ENCODE assay signal across 19 cellular contexts in genomic region chr10:52865213-52865612, GRCh38.
DNase-seq lines count a peak whose midpoint lies in the region; ATAC-seq, FAIRE-seq and TF ChIP-seq lines count a peak whose summit lies in the region.
"Had no signal": no experiment of that assay in that cellular context is flagged by ENCODE, and none has a peak within 500 bp of the region (broad histone marks: within the 10 kb centered on the region; RNA-seq: fewer than 3 reads in every experiment).

No MANE protein-coding gene starts in this region.

- no peak for TF ChIP-seq POLR2A in HepG2 (IDR thresholded peaks at IDR 0.05; ENCODE audit: insufficient read depth in 1 of 2, low read depth in 2 of 2, low read length in 2 of 2)
- no peak for TF ChIP-seq POLR2A in right lobe of liver (IDR thresholded peaks at IDR 0.05)
- TF ChIP-seq POLR2A in H1 (IDR thresholded peaks at IDR 0.05; ENCODE audit: control extremely low read depth in 1 of 2, low read depth in 2 of 2, low read length in 2 of 2), result no peak

- H2BK12ac ChIP-seq in H1 (ENCODE audit: low read depth, low read length), result peak overlapping the region; percentile 82; the same call in 1 of the 2 replicates
- no peak overlapping the region for H2BK12ac ChIP-seq in neuronal stem cell (ENCODE audit: low read length)

- H4K8ac ChIP-seq in H1 (ENCODE audit: extremely low read depth, insufficient read depth, low read length) (no peak overlapping the region), neuronal stem cell (ENCODE audit: low read depth, low read length) (no peak overlapping the region)

- H3K9me3 ChIP-seq in HepG2 (ENCODE audit: low read length) (peaks cover 10% of the 10 kb centered on the region), right lobe of liver (no peaks in the 10 kb centered on the region), H1 (ENCODE audit: insufficient read depth in 2 of 2, low read depth in 1 of 2, low read length in 1 of 2) (peaks cover 17 to 18% of the 10 kb centered on the region in 2 experiments), neuronal stem cell (replicated peaks in 1 of 2; ENCODE audit: control insufficient read depth in 2 of 2, insufficient read depth in 1 of 2, low read depth in 1 of 2, low read length in 2 of 2) (peaks cover 2 to 10% of the 10 kb centered on the region in 2 donors)
- H3K9me3 ChIP-seq: HAP-1 had no signal

- no peaks in the 10 kb centered on the region for H3K27me3 ChIP-seq in HepG2 (ENCODE audit: control insufficient read depth in 1 of 2, insufficient read depth in 2 of 2, low read length in 2 of 2)
- no peaks in the 10 kb centered on the region for H3K27me3 ChIP-seq in right lobe of liver
- no peaks in the 10 kb centered on the region for H3K27me3 ChIP-seq in H1 (replicated peaks in 1 of 4; ENCODE audit: control insufficient read depth in 3 of 4, extremely low read depth in 1 of 4, insufficient read depth in 3 of 4, low read length in 3 of 4)
- H3K27me3 ChIP-seq in neuronal stem cell (ENCODE audit: control insufficient read depth in 3 of 3, insufficient read depth in 3 of 3, low read depth in 1 of 3, low read length in 3 of 3), result no peaks in the 10 kb centered on the region

- H3K36me3 ChIP-seq in HepG2 (replicated peaks in 1 of 2; ENCODE audit: control insufficient read depth in 1 of 2, insufficient read depth in 2 of 2, low read length in 2 of 2), result no peaks in the 10 kb centered on the region
- H3K36me3 ChIP-seq in right lobe of liver, result no peaks in the 10 kb centered on the region
- H3K36me3 ChIP-seq in H1 (ENCODE audit: control insufficient read depth in 2 of 4, insufficient read depth in 4 of 4, low read length in 3 of 4), result peaks cover 0 to 4% (median 0%) of the 10 kb centered on the region in 4 experiments; a peak in 1 of 8 replicates
- H3K36me3 ChIP-seq in neuronal stem cell (replicated peaks in 1 of 2; ENCODE audit: control insufficient read depth in 2 of 2, insufficient read depth in 2 of 2, low read length in 2 of 2), result no peaks in the 10 kb centered on the region
- H3K36me3 ChIP-seq: HAP-1 had no signal

- CTCF ChIA-PET in HepG2 (lab: Yijun Ruan, JAX; ENCODE audit: low intra/inter-chr PET ratio, low total read pairs) (no interaction called here), H1 (lab: Charles Lee; ENCODE audit: partially characterized antibody) (interaction anchor here (1.2 to 1.7 kb wide), 4 partner anchors 11 to 136 kb away, joined by 3 to 6 read pairs (median 4); no protein-coding TSS in a partner anchor)

- ATAC-seq in HepG2 (peak; percentile 29; the same call in 2 of the 3 replicates), right lobe of liver (no peak)

- FAIRE-seq in HepG2 (lab: Jason Lieb, UNC), result no peak
- FAIRE-seq in H1 (lab: Jason Lieb, UNC), result no peak
- FAIRE-seq: G401.6 had no signal

- in situ Hi-C loops in HepG2 (cut with HindIII; ENCODE audit: extremely low pct_ligation_motif_present, low pct_unique_long_range_greater_than_20kb), result no loop called here

- POLR2A ChIA-PET in HepG2 (lab: Yijun Ruan, JAX) (no interaction called here), H1 (lab: Charles Lee; ENCODE audit: partially characterized antibody) (no interaction called here)

- WGBS in HepG2 (ENCODE audit: low lambda C conversion rate), result 80% methylated on average over 2 of the region's 9 CpGs
- no CpG with 5 or more reads among the region's 9 CpGs for WGBS in right lobe of liver (ENCODE audit: insufficient coverage, low coverage, low lambda C conversion rate, missing lambda C conversion rate)
- WGBS in H1 (ENCODE audit: extremely low coverage in 1 of 2, insufficient coverage in 1 of 2, insufficient read length in 1 of 2, insufficient replicate concordance in 2 of 2, low coverage in 1 of 2, low lambda C conversion rate in 2 of 2, missing lambda C conversion rate in 1 of 2), 2 experiments, result 95% methylated on average over 9 of the region's 9 CpGs; no CpG with 5 or more reads in 1 of the 2 experiments
- WGBS in neuronal stem cell (ENCODE audit: extremely low coverage in 2 of 2, insufficient read length in 2 of 2, insufficient replicate concordance in 1 of 2), 2 donors, result no CpG with 5 or more reads among the region's 9 CpGs

- TF ChIP-seq EP300 in HepG2 (IDR thresholded peaks at IDR 0.05; ENCODE audit: low read depth in 2 of 2, low read length in 2 of 2), result no peak
- TF ChIP-seq EP300 in HepG2 (CRISPR knock-in tag; IDR thresholded peaks at IDR 0.05; ENCODE audit: borderline replicate concordance), result no peak
- no peak for TF ChIP-seq EP300 in H1 (IDR thresholded peaks at IDR 0.05; ENCODE audit: borderline replicate concordance in 1 of 2, low read depth in 2 of 2, low read length in 2 of 2)

- no peaks in the 10 kb centered on the region; the same call in 1 of the 2 replicates for H3K23me2 ChIP-seq in H1 (ENCODE audit: low read depth, low read length)

- H2BK120ac ChIP-seq in H1 (replicated peaks; ENCODE audit: low read depth, low read length) (peak overlapping the region; percentile 60), neuronal stem cell (ENCODE audit: low read depth, low read length) (no peak overlapping the region)

- H2BK20ac ChIP-seq in H1 (ENCODE audit: low read length), result 0 out of 2 replicates have a peak overlapping the region, but pooled peaks have one; percentile 17

- H3K79me1 ChIP-seq in H1 (ENCODE audit: low read depth, low read length), result no peaks in the 10 kb centered on the region
- H3K79me1 ChIP-seq in neuronal stem cell (ENCODE audit: low read depth, low read length), result no peaks in the 10 kb centered on the region

- H3K23ac ChIP-seq in H1 (ENCODE audit: insufficient read length) (no peak overlapping the region), neuronal stem cell (ENCODE audit: low read depth, low read length, poor library complexity) (no peak overlapping the region)

- DNase-seq in HepG2 (ENCODE audit: low spot score) (no peak), right lobe of liver (no peak), H1 (ENCODE audit: low read depth in 1 of 2, low spot score in 2 of 2) (no peak), neuronal stem cell (ENCODE audit: low spot score) (no peak), DMS53 treated with DMSO at 0.1 percent for 48 hours (lab: John Stamatoyannopoulos, UW; ENCODE audit: unreplicated experiment) (no peak), NCI-H2029 treated with DMSO at 0.1 percent for 48 hours (lab: John Stamatoyannopoulos, UW) (no peak), DMS53 (lab: John Stamatoyannopoulos, UW) (no peak), SHP77 (lab: John Stamatoyannopoulos, UW) (no peak)
- DNase-seq: KBM-7, NCI-H1105 treated with DMSO at 0.1 percent for 48 hours, NCI-H1694 treated with DMSO at 0.1 percent for 48 hours, NCI-H2107, NCI-H510A, NCI-H748 treated with DMSO at 0.1 percent for 48 hours, OCI-M1 had no signal

- TF ChIP-seq RAD21 in HepG2 (CRISPR knock-in tag; IDR thresholded peaks at IDR 0.05) (no peak), H1 (IDR thresholded peaks at IDR 0.05 in 1 of 2, conservative IDR thresholded peaks at IDR 0.05 in 1 of 2; ENCODE audit: low read depth in 2 of 2, low read length in 2 of 2) (no peak)

- H4K91ac ChIP-seq in H1 (replicated peaks; ENCODE audit: insufficient read length, low read length), result peak overlapping the region; percentile 57
- no peak overlapping the region for H4K91ac ChIP-seq in neuronal stem cell (ENCODE audit: low read depth, low read length, poor library complexity)

- H3K4me3 ChIP-seq in HepG2 (replicated peaks in 1 of 3; ENCODE audit: insufficient read depth in 1 of 3, low read depth in 2 of 3, low read length in 3 of 3), result no peak overlapping the region
- H3K4me3 ChIP-seq in right lobe of liver, result no peak overlapping the region
- no peak overlapping the region for H3K4me3 ChIP-seq in H1 (ENCODE audit: extremely low read depth in 1 of 4, insufficient read depth in 2 of 4, low read depth in 3 of 4, low read length in 4 of 4)
- H3K4me3 ChIP-seq in neuronal stem cell (ENCODE audit: low read length in 2 of 2), result no peak overlapping the region
- H3K4me3 ChIP-seq: HAP-1 had no signal

- intact Hi-C loops in HepG2 (cut with micrococcal nuclease; ENCODE audit: unreplicated experiment), result no loop called here
- intact Hi-C loops in right lobe of liver (cut with DNase I), result no loop called here

- H3K79me2 ChIP-seq in HepG2 (ENCODE audit: insufficient read depth, low read length), result no peaks in the 10 kb centered on the region
- H3K79me2 ChIP-seq in H1 (ENCODE audit: control insufficient read depth in 1 of 2, insufficient read depth in 2 of 2, low read length in 2 of 2), result no peaks in the 10 kb centered on the region

- TF ChIP-seq CTCF in HepG2 (CRISPR knock-in tag; IDR thresholded peaks at IDR 0.05), result no peak
- no peak for TF ChIP-seq CTCF in right lobe of liver (IDR thresholded peaks at IDR 0.05)
- no peak for TF ChIP-seq CTCF in H1 (IDR thresholded peaks at IDR 0.05; ENCODE audit: control extremely low read depth in 1 of 3, insufficient read depth in 1 of 3, low read depth in 1 of 3, low read length in 3 of 3)

- H3K14ac ChIP-seq in H1 (ENCODE audit: insufficient read length) (no peak overlapping the region), neuronal stem cell (ENCODE audit: low read length) (no peak overlapping the region)

- H3K4me1 ChIP-seq in HepG2 (ENCODE audit: insufficient read depth, low read length), result peaks cover 12% of the 10 kb centered on the region
- no peaks in the 10 kb centered on the region for H3K4me1 ChIP-seq in right lobe of liver
- peaks cover 4 to 8% (median 5%) of the 10 kb centered on the region in 4 experiments for H3K4me1 ChIP-seq in H1 (replicated peaks in 1 of 4; ENCODE audit: control insufficient read depth in 3 of 4, insufficient read depth in 4 of 4, low read length in 3 of 4)
- peaks cover 0 to 16% of the 10 kb centered on the region in 2 donors for H3K4me1 ChIP-seq in neuronal stem cell (ENCODE audit: control insufficient read depth in 2 of 2, insufficient read depth in 1 of 2, low read depth in 1 of 2, low read length in 2 of 2)
- H3K4me1 ChIP-seq: HAP-1 had no signal

- no peak overlapping the region for H4K5ac ChIP-seq in H1 (ENCODE audit: insufficient read length, low read depth, low read length)

- H2AFZ ChIP-seq in HepG2 (ENCODE audit: low read length), result no peak overlapping the region
- H2AFZ ChIP-seq in H1 (ENCODE audit: low read length), result no peak overlapping the region
- H2AFZ ChIP-seq in neuronal stem cell (ENCODE audit: low read length), result peak overlapping the region; percentile 80

- H2BK15ac ChIP-seq in H1 (ENCODE audit: low read length) (0 out of 2 replicates have a peak overlapping the region, but pooled peaks have one; percentile 66), neuronal stem cell (ENCODE audit: low read length) (peak overlapping the region; percentile 1)

- no TSS peak for BruUV-seq in HepG2 (replicated peaks; lab: Mats Ljungman, UMichigan)

- H3K56ac ChIP-seq in H1 (replicated peaks; ENCODE audit: insufficient read length, low read depth, low read length), result no peak overlapping the region

- H3K18ac ChIP-seq in H1 (ENCODE audit: extremely low read depth, low read length), result peak overlapping the region; percentile 36; the same call in 1 of the 2 replicates
- no peak overlapping the region for H3K18ac ChIP-seq in neuronal stem cell (ENCODE audit: low read length)

- H3K27ac ChIP-seq in HepG2 (ENCODE audit: extremely low read length, insufficient read depth, low read length) (no peak overlapping the region), right lobe of liver (no peak overlapping the region), H1 (ENCODE audit: low read depth, low read length) (no peak overlapping the region), neuronal stem cell (replicated peaks; ENCODE audit: low read length) (no peak overlapping the region)
- H3K27ac ChIP-seq: 22Rv1, HL-60 had no signal

- no peak overlapping the region for H3K9ac ChIP-seq in HepG2 (ENCODE audit: insufficient read depth, low read depth, low read length)
- no peak overlapping the region for H3K9ac ChIP-seq in H1 (replicated peaks in 1 of 4; ENCODE audit: extremely low read depth in 1 of 4, low read depth in 3 of 4, low read length in 3 of 4)
- no peak overlapping the region for H3K9ac ChIP-seq in neuronal stem cell (ENCODE audit: low read depth, low read length, poor library complexity)

- H3K4ac ChIP-seq in H1 (replicated peaks; ENCODE audit: insufficient read length, low read depth, low read length), result no peak overlapping the region
- no peak overlapping the region for H3K4ac ChIP-seq in neuronal stem cell (ENCODE audit: low read length)

- H3K4me2 ChIP-seq in HepG2 (ENCODE audit: low read depth, low read length) (no peak overlapping the region), H1 (ENCODE audit: insufficient read depth in 1 of 2, low read depth in 2 of 2, low read length in 2 of 2) (no peak overlapping the region), neuronal stem cell (ENCODE audit: insufficient read depth, low read length, poor library complexity, severe bottlenecking) (no peak overlapping the region)

- H2BK5ac ChIP-seq in H1 (ENCODE audit: low read depth, low read length), result peak overlapping the region; percentile 72; the same call in 1 of the 2 replicates
- H2BK5ac ChIP-seq in neuronal stem cell (ENCODE audit: low read length), result no peak overlapping the region

- H2AK5ac ChIP-seq in H1 (ENCODE audit: low read depth, low read length) (no peak overlapping the region), neuronal stem cell (ENCODE audit: low read depth, low read length) (no peak overlapping the region)

- H4K20me1 ChIP-seq in HepG2 (ENCODE audit: insufficient read depth, low read length) (no peaks in the 10 kb centered on the region), H1 (replicated peaks in 1 of 2; ENCODE audit: control insufficient read depth in 1 of 2, insufficient read depth in 2 of 2, low read length in 2 of 2) (no peaks in the 10 kb centered on the region)
